In the genomic region with DNA sequence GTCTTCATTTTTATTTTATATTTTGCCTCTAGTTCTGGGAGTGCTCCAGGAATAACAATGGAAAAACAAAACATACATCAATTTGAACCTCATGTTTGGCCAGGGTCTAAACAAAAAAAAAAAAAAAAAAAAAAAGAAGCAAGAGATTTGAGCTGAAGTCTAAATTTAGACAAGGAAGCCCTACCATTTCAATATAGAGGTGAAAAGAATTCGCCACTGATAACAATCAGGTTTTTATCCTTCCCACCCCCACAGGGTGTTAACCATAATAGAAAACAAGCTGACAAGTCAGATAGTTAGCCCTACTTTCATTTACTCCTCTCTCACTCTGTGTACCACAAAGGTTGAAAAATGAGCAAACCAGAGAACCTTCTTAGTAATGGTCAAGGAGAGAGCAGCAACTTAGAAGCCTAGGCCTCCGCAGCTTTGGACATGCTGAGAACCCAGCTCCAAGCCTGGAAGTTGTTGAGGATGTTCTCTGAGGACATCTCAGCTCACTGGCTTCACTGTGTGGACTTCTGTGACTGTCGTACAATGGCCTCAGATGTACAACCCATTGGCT, we compare ENCODE assay signal across 1 cellular context.
TF ChIP-seq lines count a peak whose summit lies in the region.

No MANE protein-coding gene starts in this region.

TF ChIP-seq in GM12878, 131 proteins besides CTCF, POLR2A, EP300 and RAD21 (continued from another document):
- peak; percentile 58; the same call in 1 of the 2 replicates for TF ChIP-seq BMI1 (IDR thresholded peaks at IDR 0.05; ENCODE audit: borderline replicate concordance)
- TF ChIP-seq MXI1 (IDR thresholded peaks at IDR 0.05; ENCODE audit: low read depth, low read length): no peak
